Comparison of ENCODE assay signal across 8 cellular contexts in genomic region chr2:200861617-200862016, GRCh38. TPM values are rescaled to one million over a fixed set of nuclear protein-coding genes. Genes with fewer than 3 reads are reported as not detected.
DNase-seq lines count a peak whose midpoint lies in the region; TF ChIP-seq lines count a peak whose summit lies in the region.

No MANE protein-coding gene starts in this region.

- H3K79me1 ChIP-seq in neuronal stem cell (ENCODE audit: low read depth, low read length), result peaks cover 6% of the 10 kb centered on the region

- H3K27ac Mint-ChIP-seq in nephron progenitor cell, result peak overlapping the region; percentile 85

- H3K9me3 ChIP-seq in BE2C, result no peaks in the 10 kb centered on the region
- no peaks in the 10 kb centered on the region for H3K9me3 ChIP-seq in MG63
- H3K9me3 ChIP-seq in duodenal mucosa (ENCODE audit: control insufficient read depth in 1 of 2, low read length in 2 of 2), result no peaks in the 10 kb centered on the region
- H3K9me3 ChIP-seq in neuronal stem cell (replicated peaks in 1 of 2; ENCODE audit: control insufficient read depth in 2 of 2, insufficient read depth in 1 of 2, low read depth in 1 of 2, low read length in 2 of 2), result no peaks in the 10 kb centered on the region

- no peak overlapping the region for H2AK5ac ChIP-seq in neuronal stem cell (ENCODE audit: low read depth, low read length)

- H2BK120ac ChIP-seq in neuronal stem cell (ENCODE audit: low read depth, low read length), result no peak overlapping the region

- H3K18ac ChIP-seq in neuronal stem cell (ENCODE audit: low read length), result no peak overlapping the region

- H3K27me3 Mint-ChIP-seq in nephron progenitor cell (ENCODE audit: low read depth, poor library complexity), result no peaks in the 10 kb centered on the region

- no peak overlapping the region for H3K4me2 ChIP-seq in neuronal stem cell (ENCODE audit: insufficient read depth, low read length, poor library complexity, severe bottlenecking)

- H3K4me3 ChIP-seq in BE2C (ENCODE audit: low read depth, low read length) (peak overlapping the region; percentile 82), MG63 (peak overlapping the region; percentile 100), duodenal mucosa (ENCODE audit: low read depth in 1 of 2, low read length in 2 of 2) (peak overlapping the region; percentile 80 to 98), neuronal stem cell (ENCODE audit: low read length in 2 of 2) (peak overlapping the region in 1 of 2 donors; percentile 98)

- H4K91ac ChIP-seq in neuronal stem cell (ENCODE audit: low read depth, low read length, poor library complexity), result no peak overlapping the region

- H2BK5ac ChIP-seq in neuronal stem cell (ENCODE audit: low read length), result no peak overlapping the region

- H3K27ac ChIP-seq in duodenal mucosa (ENCODE audit: low read depth, low read length), result no peak overlapping the region
- no peak overlapping the region for H3K27ac ChIP-seq in neuronal stem cell (replicated peaks; ENCODE audit: low read length)

- H3K14ac ChIP-seq in neuronal stem cell (ENCODE audit: low read length), result no peak overlapping the region

- no CpG with 5 or more reads among the region's 4 CpGs for WGBS in neuronal stem cell (ENCODE audit: extremely low coverage in 2 of 2, insufficient read length in 2 of 2, insufficient replicate concordance in 1 of 2), 2 donors

- H3K27me3 ChIP-seq in BE2C (no peaks in the 10 kb centered on the region), MG63 (no peaks in the 10 kb centered on the region), duodenal mucosa (ENCODE audit: control insufficient read depth in 1 of 2, insufficient read depth in 2 of 2, low read length in 2 of 2) (no peaks in the 10 kb centered on the region), neuronal stem cell (ENCODE audit: control insufficient read depth in 3 of 3, insufficient read depth in 3 of 3, low read depth in 1 of 3, low read length in 3 of 3) (no peaks in the 10 kb centered on the region)

- in situ Hi-C loops in G401 (cut with HindIII; ENCODE audit: low sequenced_read_pairs), result no loop called here

- peak overlapping the region; percentile 18 to 100 for H3K9ac ChIP-seq in duodenal mucosa (ENCODE audit: low read depth in 1 of 2, low read length in 2 of 2)
- H3K9ac ChIP-seq in neuronal stem cell (ENCODE audit: low read depth, low read length, poor library complexity), result no peak overlapping the region

- peak overlapping the region; percentile 98 for H3K4me3 Mint-ChIP-seq in nephron progenitor cell

- peaks cover 62% of the 10 kb centered on the region for H3K36me3 Mint-ChIP-seq in nephron progenitor cell (ENCODE audit: low read depth)

- peaks cover 54% of the 10 kb centered on the region for H3K4me1 Mint-ChIP-seq in nephron progenitor cell

- TF ChIP-seq CTCF in BE2C (IDR thresholded peaks at IDR 0.05; ENCODE audit: low read depth, low read length) (no peak), nephron progenitor cell (IDR thresholded peaks at IDR 0.05) (no peak)

- H4K8ac ChIP-seq in neuronal stem cell (ENCODE audit: low read depth, low read length), result no peak overlapping the region

- no peak for DNase-seq in BE2C
- DNase-seq in MG63, result no peak
- DNase-seq in nephron progenitor cell, result no peak
- no peak for DNase-seq in amygdala (lab: John Stamatoyannopoulos, UW)
- no peak for DNase-seq in neuronal stem cell (ENCODE audit: low spot score)
- DNase-seq in iPS-NIHi11 (ENCODE audit: low spot score), result no peak
- no peak for DNase-seq in G401 (ENCODE audit: low spot score)

- H3K36me3 ChIP-seq in BE2C (peaks cover 70% of the 10 kb centered on the region), MG63 (peaks cover 72% of the 10 kb centered on the region), duodenal mucosa (ENCODE audit: control insufficient read depth in 1 of 2, insufficient read depth in 2 of 2, low read length in 2 of 2) (peaks cover 25 to 38% of the 10 kb centered on the region in 2 donors), neuronal stem cell (replicated peaks in 1 of 2; ENCODE audit: control insufficient read depth in 2 of 2, insufficient read depth in 2 of 2, low read length in 2 of 2) (peaks cover 23 to 61% of the 10 kb centered on the region in 2 donors)

- H3K4ac ChIP-seq in neuronal stem cell (ENCODE audit: low read length), result no peak overlapping the region

- no peaks in the 10 kb centered on the region; the same call in 1 of the 2 replicates for H3K4me1 ChIP-seq in BE2C
- H3K4me1 ChIP-seq in duodenal mucosa (ENCODE audit: control insufficient read depth in 1 of 2, insufficient read depth in 2 of 2, low read length in 2 of 2), result peaks cover 17 to 26% of the 10 kb centered on the region in 2 donors
- peaks cover 0 to 9% of the 10 kb centered on the region in 2 donors for H3K4me1 ChIP-seq in neuronal stem cell (ENCODE audit: control insufficient read depth in 2 of 2, insufficient read depth in 1 of 2, low read depth in 1 of 2, low read length in 2 of 2)

- H3K9me3 Mint-ChIP-seq in nephron progenitor cell, result peaks cover 3% of the 10 kb centered on the region

- H3K23ac ChIP-seq in neuronal stem cell (ENCODE audit: low read depth, low read length, poor library complexity), result no peak overlapping the region

- no peak overlapping the region for H2BK15ac ChIP-seq in neuronal stem cell (ENCODE audit: low read length)

- no peak overlapping the region for H2AFZ ChIP-seq in neuronal stem cell (ENCODE audit: low read length)

- H2BK12ac ChIP-seq in neuronal stem cell (ENCODE audit: low read length), result no peak overlapping the region

RNA-seq across cellular contexts. Expression of gene CLK1, which starts 2.8 kb away (rescaled TPM):
- 56.3 TPM for polyA plus RNA-seq in BE2C (2012; ENCODE audit: insufficient read depth, insufficient read length, low read depth)
- 22.9 and 42.9 TPM in 2 replicates for total RNA-seq in MG63 (2014; rRNA removed; shearing (Covaris generic); ENCODE audit: low replicate concordance)
- 72.0 TPM for polyA plus RNA-seq in neuronal stem cell (2013, experiment 1 of 2)
- polyA plus RNA-seq in neuronal stem cell (2013, experiment 2 of 2), result 71.3 TPM
- total RNA-seq in G401 (2014; rRNA removed; shearing (Covaris generic)), result 31.6 and 35.0 TPM in 2 replicates

RNA-seq across cellular contexts. Expression of gene PPIL3, which starts 27.3 kb away (rescaled TPM):
- polyA plus RNA-seq in BE2C (2012; ENCODE audit: insufficient read depth, insufficient read length, low read depth), result 21.0 TPM
- 56.5 and 155 TPM in 2 replicates for total RNA-seq in MG63 (2014; rRNA removed; shearing (Covaris generic); ENCODE audit: low replicate concordance)
- 56.2 TPM for polyA plus RNA-seq in neuronal stem cell (2013, experiment 1 of 2)
- 67.7 TPM for polyA plus RNA-seq in neuronal stem cell (2013, experiment 2 of 2)
- total RNA-seq in G401 (2014; rRNA removed; shearing (Covaris generic)), result 53.7 and 78.7 TPM in 2 replicates

RNA-seq across cellular contexts. Expression of gene NIF3L1, which starts 27.6 kb away (rescaled TPM):
- 70.1 TPM for polyA plus RNA-seq in BE2C (2012; ENCODE audit: insufficient read depth, insufficient read length, low read depth)
- total RNA-seq in MG63 (2014; rRNA removed; shearing (Covaris generic); ENCODE audit: low replicate concordance), result 47.7 and 50.0 TPM in 2 replicates
- 61.7 TPM for polyA plus RNA-seq in neuronal stem cell (2013, experiment 1 of 2)
- 58.6 TPM for polyA plus RNA-seq in neuronal stem cell (2013, experiment 2 of 2)
- total RNA-seq in G401 (2014; rRNA removed; shearing (Covaris generic)), result 80.5 and 105 TPM in 2 replicates

RNA-seq across cellular contexts. Expression of gene BZW1, which starts 49.9 kb away (rescaled TPM):
- 137 TPM for polyA plus RNA-seq in BE2C (2012; ENCODE audit: insufficient read depth, insufficient read length, low read depth)
- total RNA-seq in MG63 (2014; rRNA removed; shearing (Covaris generic); ENCODE audit: low replicate concordance), result 281 and 464 TPM in 2 replicates
- 167 TPM for polyA plus RNA-seq in neuronal stem cell (2013, experiment 1 of 2)
- polyA plus RNA-seq in neuronal stem cell (2013, experiment 2 of 2), result 170 TPM
- total RNA-seq in G401 (2014; rRNA removed; shearing (Covaris generic)), result 474 and 596 TPM in 2 replicates
